21 cellular contexts compared by ENCODE assay signal in the genomic region with DNA sequence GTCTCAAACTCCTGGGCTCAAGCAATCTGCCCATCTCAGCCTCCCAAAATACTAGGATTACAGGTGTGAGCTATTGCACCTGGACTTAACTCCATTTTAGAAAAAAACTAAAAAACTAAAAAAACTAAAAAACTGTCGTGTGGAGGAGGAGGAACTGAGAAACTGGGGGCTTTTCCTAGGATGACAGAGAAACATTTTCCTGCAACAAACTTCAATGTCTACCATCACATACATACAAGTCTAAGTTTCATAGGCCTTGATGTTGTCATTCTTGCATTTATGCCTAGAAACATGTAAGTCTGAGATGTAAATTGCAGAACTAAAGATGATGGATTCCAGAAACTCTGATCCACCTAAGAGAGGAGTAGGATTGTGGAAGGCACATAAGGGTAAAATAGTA.
"Had no signal": no experiment of that assay in that cellular context is flagged by ENCODE, and none has a peak within 500 bp of the region (broad histone marks: within the 10 kb centered on the region; RNA-seq: fewer than 3 reads in every experiment).

No MANE protein-coding gene starts in this region.

- H3K27me3 ChIP-seq: ascending aorta, breast epithelium, tibial artery had no signal

- ATAC-seq: sciatic nerve had no signal

- H3K4me3 Mint-ChIP-seq: nephron had no signal

- DNase-seq: activated CD4-positive, alpha-beta T cell treated with anti-CD3 and anti-CD28 coated beads, Interleukin-2, amount 50 U/mL, for 1 hour; activated CD4-positive, CD25-positive, alpha-beta regulatory T cell; activated CD8-positive, alpha-beta memory T cell treated with anti-CD3 and anti-CD28 coated beads for 24 hours; activated CD8-positive, alpha-beta memory T cell treated with anti-CD3 and anti-CD28 coated beads, Interleukin-2, amount 50 U/mL, for 48 hours; activated effector memory CD4-positive, alpha-beta T cell treated with anti-CD3 and anti-CD28 coated beads, Interleukin-2, amount 50 U/mL, for 16 hours; activated naive CD4-positive, alpha-beta T cell treated with anti-CD3 and anti-CD28 coated beads, Interleukin-2, amount 50 U/mL, for 16 hours; activated T-cell treated with anti-CD3 and anti-CD28 coated beads, Interleukin-2, amount 50 U/mL, for 48 hours; cortex of kidney; erythroblast; foreskin melanocyte; hypothalamus; stimulated activated CD4-positive, alpha-beta T cell treated with anti-CD3 and anti-CD28 coated beads, Interleukin-4, amount 100 ng/mL, for 4 hours; stimulated activated naive CD4-positive, alpha-beta T cell; T1000; tibial artery had no signal

- H3K27ac ChIP-seq: ascending aorta, breast epithelium, parathyroid adenoma, tibial artery had no signal

- H3K4me3 ChIP-seq: ascending aorta, breast epithelium, lung, tibial artery had no signal

- H3K9me3 ChIP-seq: ascending aorta, breast epithelium, tibial artery had no signal

- H3K36me3 ChIP-seq: ascending aorta, breast epithelium, tibial artery had no signal

- H3K4me1 ChIP-seq: breast epithelium, parathyroid adenoma had no signal

- H3K27ac Mint-ChIP-seq: nephron had no signal

- H3K4me1 Mint-ChIP-seq: nephron had no signal

- H3K9me3 Mint-ChIP-seq: nephron had no signal
